ENCODE assay signal across 11 cellular contexts in the genomic region with DNA sequence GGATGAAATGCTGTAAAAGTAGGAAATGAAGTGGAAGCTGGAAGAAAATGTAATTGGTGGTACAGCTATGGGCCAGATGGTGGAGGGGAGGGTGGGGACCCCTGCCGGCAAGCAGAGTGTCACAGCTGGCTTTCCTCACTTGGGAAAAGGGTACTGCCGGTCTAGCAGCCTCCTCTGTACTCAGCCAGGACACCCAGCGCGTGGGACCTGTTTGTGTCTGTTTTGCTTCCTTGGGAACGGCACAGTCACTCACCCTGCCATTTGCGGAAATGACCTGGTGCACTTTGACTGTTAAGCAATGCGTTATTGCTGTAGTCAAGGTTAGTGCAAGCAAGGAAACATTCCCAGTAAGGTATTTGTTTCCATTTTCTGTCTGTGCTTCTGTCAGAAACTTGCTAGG. TPM values are rescaled to one million over a fixed set of nuclear protein-coding genes. Genes with fewer than 3 reads are reported as not detected.
DNase-seq lines count a peak whose midpoint lies in the region; ATAC-seq and TF ChIP-seq lines count a peak whose summit lies in the region.
"Had no signal": no experiment of that assay in that cellular context is flagged by ENCODE, and none has a peak within 500 bp of the region (broad histone marks: within the 10 kb centered on the region; RNA-seq: fewer than 3 reads in every experiment).

No MANE protein-coding gene starts in this region.

- H3K27me3 Mint-ChIP-seq in H9 (ENCODE audit: low read depth) = peaks cover 99% of the 10 kb centered on the region
- H3K27me3 Mint-ChIP-seq in activated naive CD8-positive, alpha-beta T cell treated with anti-CD3 and anti-CD28 coated beads for 36 hours = peaks cover 11% of the 10 kb centered on the region
- H3K27me3 Mint-ChIP-seq: dendritic cell treated with granulocyte-macrophage colony-stimulating factor and Interleukin-4, amounts not matched to agents 40 ng/mL and 50 ng/mL, for 4 days had no signal

- no peak overlapping the region for H2BK120ac ChIP-seq in H9 (ENCODE audit: low read depth, low read length, poor library complexity, severe bottlenecking)

- no peak for TF ChIP-seq POLR2A in body of pancreas (IDR thresholded peaks at IDR 0.05)

- no peaks in the 10 kb centered on the region for H3K79me2 ChIP-seq in H9 (ENCODE audit: insufficient read depth, low read length)

- H2AK5ac ChIP-seq in H9 (ENCODE audit: insufficient read length, low read length) = no peak overlapping the region

- TF ChIP-seq CTCF in H9 (conservative IDR thresholded peaks at IDR 0.05) (peak; percentile 31; the same call in 2 of the 3 replicates), body of pancreas (IDR thresholded peaks at IDR 0.05) (no peak)

- no peaks in the 10 kb centered on the region for H4K20me1 ChIP-seq in H9 (ENCODE audit: control insufficient read depth, insufficient read depth, insufficient read length)

- no peaks in the 10 kb centered on the region for H3K23me2 ChIP-seq in H9 (ENCODE audit: insufficient read length, low read depth, low read length, poor library complexity, severe bottlenecking)

- H3K4me1 Mint-ChIP-seq in H9 = no peaks in the 10 kb centered on the region
- no peaks in the 10 kb centered on the region for H3K4me1 Mint-ChIP-seq in activated naive CD8-positive, alpha-beta T cell treated with anti-CD3 and anti-CD28 coated beads for 36 hours

- H4K91ac ChIP-seq in H9 (ENCODE audit: insufficient read length, low read depth, low read length) = no peak overlapping the region

- H3K4me3 Mint-ChIP-seq in H9 = no peak overlapping the region
- H3K4me3 Mint-ChIP-seq in activated naive CD8-positive, alpha-beta T cell treated with anti-CD3 and anti-CD28 coated beads for 36 hours = no peak overlapping the region
- H3K4me3 Mint-ChIP-seq: dendritic cell treated with granulocyte-macrophage colony-stimulating factor and Interleukin-4, amounts not matched to agents 40 ng/mL and 50 ng/mL, for 4 days had no signal

- H3K4me1 ChIP-seq in H9 (ENCODE audit: insufficient read depth, low read length) (no peaks in the 10 kb centered on the region), body of pancreas (no peaks in the 10 kb centered on the region)

- no peak overlapping the region for H3T11ph ChIP-seq in H9 (ENCODE audit: low read length)

- H2BK5ac ChIP-seq in H9 (ENCODE audit: insufficient read length, low read length) = no peak overlapping the region

- H3K27ac Mint-ChIP-seq in H9 = no peak overlapping the region
- H3K27ac Mint-ChIP-seq in activated naive CD8-positive, alpha-beta T cell treated with anti-CD3 and anti-CD28 coated beads for 36 hours = no peak overlapping the region
- H3K27ac Mint-ChIP-seq: activated T-helper 2 cell treated with anti-CD3 and anti-CD28 coated beads, Interferon-gamma antibody, Interleukin-2, Interleukin-4, amounts not matched to agents 10 μg/mL and 5 μg/mL and 100 μg/mL, durations not matched to agents 14 hours and 24 hours and 36 hours; dendritic cell treated with granulocyte-macrophage colony-stimulating factor and Interleukin-4, amounts not matched to agents 40 ng/mL and 50 ng/mL, for 4 days had no signal

- no CpG with 5 or more reads among the region's 7 CpGs for WGBS in H9 (ENCODE audit: extremely low coverage, insufficient read length, low lambda C conversion rate)
- 40 to 53% methylated on average over 7 of the region's 7 CpGs for WGBS in body of pancreas, 2 donors

- H3K18ac ChIP-seq in H9 (ENCODE audit: insufficient read length, low read depth, low read length) = no peak overlapping the region

- no peaks in the 10 kb centered on the region for H3K36me3 Mint-ChIP-seq in H9 (ENCODE audit: insufficient read depth in 1 of 3, low read depth in 3 of 3)
- H3K36me3 Mint-ChIP-seq in activated naive CD8-positive, alpha-beta T cell treated with anti-CD3 and anti-CD28 coated beads for 36 hours = no peaks in the 10 kb centered on the region

- H3K4me3 ChIP-seq in body of pancreas = no peak overlapping the region

- no peaks in the 10 kb centered on the region for H3K79me1 ChIP-seq in H9 (ENCODE audit: insufficient read depth, low read depth, low read length, poor library complexity, severe bottlenecking)

- H3K14ac ChIP-seq in H9 (ENCODE audit: insufficient read depth, low read length) = no peak overlapping the region

- H3K9me3 ChIP-seq in H9 (ENCODE audit: control insufficient read depth, low read depth, low read length) (no peaks in the 10 kb centered on the region), body of pancreas (no peaks in the 10 kb centered on the region)

- H2BK12ac ChIP-seq in H9 (ENCODE audit: insufficient read length, low read depth, low read length) = no peak overlapping the region

- no peak overlapping the region for H2AFZ ChIP-seq in H9 (ENCODE audit: low read length)

- DNase-seq in H9 (peak; percentile 67), body of pancreas (peak; percentile 52 to 73 (median 58)), islet precursor cell (peak; percentile 86), renal cortical epithelial cell (ENCODE audit: low read depth) (peak; percentile 96), HCEC 1CT (no peak), germinal center (ENCODE audit: low spot score) (no peak), cerebellar cortex (ENCODE audit: low spot score) (no peak)
- DNase-seq in activated naive CD8-positive, alpha-beta T cell treated with anti-CD3 and anti-CD28 coated beads for 36 hours = no peak

- H3K36me3 ChIP-seq in body of pancreas (replicated peaks in 1 of 2; ENCODE audit: insufficient read depth in 1 of 2, low read depth in 2 of 2) = no peaks in the 10 kb centered on the region

- H3K56ac ChIP-seq in H9 (ENCODE audit: insufficient read length, low read depth, low read length) = no peak overlapping the region

- ATAC-seq in body of pancreas = peak; percentile 90

- H3K9me3 Mint-ChIP-seq in H9 = no peaks in the 10 kb centered on the region
- no peaks in the 10 kb centered on the region for H3K9me3 Mint-ChIP-seq in activated naive CD8-positive, alpha-beta T cell treated with anti-CD3 and anti-CD28 coated beads for 36 hours
- H3K9me3 Mint-ChIP-seq: activated T-helper 2 cell treated with anti-CD3 and anti-CD28 coated beads, Interferon-gamma antibody, Interleukin-2, Interleukin-4, amounts not matched to agents 10 μg/mL and 5 μg/mL and 100 μg/mL, durations not matched to agents 14 hours and 24 hours and 36 hours; dendritic cell treated with granulocyte-macrophage colony-stimulating factor and Interleukin-4, amounts not matched to agents 40 ng/mL and 50 ng/mL, for 4 days had no signal

- H2BK15ac ChIP-seq in H9 (ENCODE audit: low read depth, low read length) = no peak overlapping the region

- H2BK20ac ChIP-seq in H9 (ENCODE audit: low read depth, low read length, poor library complexity, severe bottlenecking) = no peak overlapping the region

- no peak overlapping the region for H3K9ac ChIP-seq in H9 (ENCODE audit: extremely low read depth, insufficient read length, low read length)

- intact Hi-C loops in body of pancreas (cut with DNase I) = no loop called here

- H4K8ac ChIP-seq in H9 (replicated peaks; ENCODE audit: insufficient read length, low read depth, low read length) = no peak overlapping the region

- no peak overlapping the region for H3K4ac ChIP-seq in H9 (ENCODE audit: low read depth, low read length)

- no peak overlapping the region for H4K5ac ChIP-seq in H9 (ENCODE audit: insufficient read length, low read depth, low read length)

- H3K27ac ChIP-seq in H9 (ENCODE audit: insufficient read length, low read depth, low read length) (no peak overlapping the region), body of pancreas (peak overlapping the region in 1 of 4 donors; percentile 35)

- H3K4me2 ChIP-seq in H9 (ENCODE audit: insufficient read depth, insufficient read length, low read length) = no peak overlapping the region

- H3K27me3 ChIP-seq in H9 (ENCODE audit: insufficient read depth, low read length) = 0 out of 2 replicates have a peak, but pooled peaks cover 2% of the 10 kb centered on the region
- H3K27me3 ChIP-seq in body of pancreas = no peaks in the 10 kb centered on the region

- no peak overlapping the region for H3K23ac ChIP-seq in H9 (ENCODE audit: insufficient read length, low read depth, low read length)

RNA-seq across cellular contexts. Expression of gene TMEM252, which starts 10.1 kb away (rescaled TPM):
- total RNA-seq in H9 (2021) (not detected in 2 replicates), body of pancreas (not detected), renal cortical epithelial cell (0.20 TPM in 1 of 2 replicates, not detected in the other)
- total RNA-seq in activated naive CD8-positive, alpha-beta T cell treated with anti-CD3 and anti-CD28 coated beads for 36 hours = not detected
- total RNA-seq: activated T-helper 2 cell treated with anti-CD3 and anti-CD28 coated beads, Interferon-gamma antibody, Interleukin-2, Interleukin-4, amounts not matched to agents 10 μg/mL and 5 μg/mL and 100 μg/mL, durations not matched to agents 14 hours and 24 hours and 36 hours; LHCN-M2 had no signal

Comparison
In these comparisons a context has a peak if more than half of its experiments do, and no peak if none do; other contexts are left out.
1. DNase-seq: peak in H9 (single experiment), body of pancreas (4 of 4), islet precursor cell (single experiment) and renal cortical epithelial cell (single experiment); none in HCEC 1CT (single experiment), germinal center (single experiment), activated naive CD8-positive, alpha-beta T cell treated with anti-CD3 and anti-CD28 coated beads for 36 hours (single experiment) and cerebellar cortex (single experiment).